In the genomic region with DNA sequence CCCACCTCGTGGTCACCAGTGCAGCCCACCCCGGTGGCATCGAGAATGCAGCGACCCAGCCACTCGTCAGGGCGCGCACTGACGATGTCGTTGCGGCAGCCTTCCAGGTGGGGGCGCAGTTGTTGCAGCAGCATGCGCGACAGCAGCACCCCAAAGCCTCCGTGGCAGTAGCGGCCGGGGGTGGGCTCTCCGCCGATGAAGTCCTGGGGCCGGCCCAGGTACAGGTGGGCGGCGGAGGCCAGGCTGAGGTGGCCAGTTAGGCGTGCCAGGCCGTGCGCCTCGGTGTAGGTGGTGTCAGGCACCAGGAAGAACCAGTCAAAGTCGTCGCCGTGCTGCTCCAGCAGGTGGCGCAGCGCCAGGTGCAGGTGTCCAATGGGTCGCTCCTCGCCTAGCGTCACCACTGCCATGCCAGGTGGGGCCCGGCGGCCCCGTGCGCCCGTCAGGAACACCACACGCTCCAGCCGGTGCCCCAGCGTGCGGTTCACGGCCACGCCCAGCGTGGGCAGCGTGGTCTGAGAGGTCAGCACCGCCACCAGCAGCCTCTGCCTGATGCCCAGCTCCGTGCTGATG, we compare ENCODE assay signal across 8 cellular contexts. TPM values are rescaled to one million over a fixed set of nuclear protein-coding genes. Genes with fewer than 3 reads are reported as not detected.
A peak's percentile ranks its signal among the peaks of the same experiment; 100 is the strongest.
DNase-seq lines count a peak whose midpoint lies in the region; ATAC-seq and TF ChIP-seq lines count a peak whose summit lies in the region.

No MANE protein-coding gene starts in this region.

- H3K27ac ChIP-seq in CD8-positive, alpha-beta memory T cell (ENCODE audit: low read depth, low read length) = no peak overlapping the region
- H3K27ac ChIP-seq in HL-60 (replicated peaks) = no peak overlapping the region

- H3K4me1 ChIP-seq in CD8-positive, alpha-beta memory T cell (ENCODE audit: insufficient read depth, low read length) = peaks cover 18% of the 10 kb centered on the region

- H3K36me3 ChIP-seq in CD8-positive, alpha-beta memory T cell (ENCODE audit: insufficient read depth, low read length) = no peaks in the 10 kb centered on the region

- no peaks in the 10 kb centered on the region for H3K27me3 ChIP-seq in CD8-positive, alpha-beta memory T cell (ENCODE audit: insufficient read depth, low read length, poor library complexity, severe bottlenecking)
- peaks cover 31% of the 10 kb centered on the region for H3K27me3 ChIP-seq in HL-60 (ENCODE audit: insufficient read depth, poor library complexity, severe bottlenecking)

- POLR2A ChIA-PET in CD8-positive, alpha-beta memory T cell (lab: Charles Lee) = interaction anchor here (0.6 to 0.9 kb wide), 2 partner anchors 12 to 154 kb away, joined by 3 read pairs; no protein-coding TSS in a partner anchor

- intact Hi-C loops in natural killer cell (cut with micrococcal nuclease) = loop anchor here (1.0 kb wide), 2 partner anchors 19 to 101 kb away; no protein-coding TSS in a partner anchor

- H3K36me3 Mint-ChIP-seq in CD8-positive, alpha-beta memory T cell = peaks cover 0 to 12% (median 2%) of the 10 kb centered on the region in 3 donors
- H3K36me3 Mint-ChIP-seq in natural killer cell = no peaks in the 10 kb centered on the region

- CTCF ChIA-PET in CD8-positive, alpha-beta memory T cell (lab: Charles Lee) = interaction anchor here (0.6 to 6.7 kb wide), 33 partner anchors 10 to 261 kb away, joined by 3 to 44 read pairs (median 4); a partner anchor contains a TSS

- H3K27me3 Mint-ChIP-seq in CD8-positive, alpha-beta memory T cell = peaks cover 0 to 1% of the 10 kb centered on the region in 2 donors
- H3K27me3 Mint-ChIP-seq in natural killer cell (ENCODE audit: low read depth in 2 of 2) = peaks cover 6 to 11% of the 10 kb centered on the region in 2 donors

- peaks cover 22 to 30% (median 27%) of the 10 kb centered on the region in 3 donors for H3K4me1 Mint-ChIP-seq in CD8-positive, alpha-beta memory T cell
- peaks cover 30 to 34% of the 10 kb centered on the region in 2 donors for H3K4me1 Mint-ChIP-seq in natural killer cell

- no peaks in the 10 kb centered on the region for H3K9me3 Mint-ChIP-seq in CD8-positive, alpha-beta memory T cell
- H3K9me3 Mint-ChIP-seq in natural killer cell = no peaks in the 10 kb centered on the region

- peak overlapping the region in 2 of 8 donors; percentile 29 to 57 for H3K27ac Mint-ChIP-seq in CD8-positive, alpha-beta memory T cell
- peak overlapping the region; percentile 84 to 85 for H3K27ac Mint-ChIP-seq in natural killer cell

- peak overlapping the region; percentile 81 for H3K4me3 ChIP-seq in CD8-positive, alpha-beta memory T cell (ENCODE audit: low read length)
- H3K4me3 ChIP-seq in HL-60 (replicated peaks; ENCODE audit: insufficient read depth, low read length) = peak overlapping the region; percentile 53

- H3K9me3 ChIP-seq in CD8-positive, alpha-beta memory T cell (ENCODE audit: low read length) = no peaks in the 10 kb centered on the region

- TF ChIP-seq CTCF in HL-60 (IDR thresholded peaks at IDR 0.05; ENCODE audit: insufficient read depth, low read length) (peak; percentile 43), natural killer cell (IDR thresholded peaks at IDR 0.05) (peak; percentile 100)

- TF ChIP-seq POLR2A in erythroblast (IDR thresholded peaks at IDR 0.05; ENCODE audit: low read length) = no peak

- ATAC-seq in GM19468 (IDR thresholded peaks at IDR 0.05; ENCODE audit: extremely low read depth, unreplicated experiment) (peak; percentile 47), natural killer cell (peak; percentile 35 to 45 (median 37))

- peak; percentile 72 to 89 (median 84) for DNase-seq in CD8-positive, alpha-beta memory T cell
- DNase-seq in HL-60 (ENCODE audit: low read depth in 1 of 2, low spot score in 1 of 2) = peak; percentile 63 to 84
- DNase-seq in NOMO-1 treated with DMSO at 0.1 percent for 48 hours (lab: John Stamatoyannopoulos, UW; ENCODE audit: unreplicated experiment) = peak; percentile 68
- DNase-seq in activated T-cell treated with anti-CD3 and anti-CD28 coated beads for 1 hour (ENCODE audit: low read depth) = peak; percentile 80
- DNase-seq in erythroblast (lab: John Stamatoyannopoulos, UW) = peak; percentile 86 to 92
- DNase-seq in natural killer cell = peak; percentile 82
- peak; percentile 81 for DNase-seq in stimulated activated naive CD4-positive, alpha-beta T cell treated with Interleukin-2 at 50 U/mL for 16 hours (lab: John Stamatoyannopoulos, UW)

- peak overlapping the region; percentile 82 to 94 (median 86) for H3K4me3 Mint-ChIP-seq in CD8-positive, alpha-beta memory T cell
- H3K4me3 Mint-ChIP-seq in natural killer cell = peak overlapping the region; percentile 90

RNA-seq across cellular contexts. Expression of a gene that starts 1.9 kb away (rescaled TPM):
- total RNA-seq in CD8-positive, alpha-beta memory T cell = 10 to 100 TPM; 32.9 to 36.5 TPM
- polyA plus RNA-seq in CD8-positive, alpha-beta memory T cell = 8.7 TPM
- total RNA-seq in natural killer cell = 10 to 100 TPM in 2 of 3 donors, 1 to 10 TPM in 1; 9.6 to 19.2 (median 12.7) TPM

RNA-seq across cellular contexts. Expression of a gene that starts 2.1 kb away (rescaled TPM):
- total RNA-seq in CD8-positive, alpha-beta memory T cell = 1 to 10 TPM; 5.2 to 6.0 TPM
- polyA plus RNA-seq in CD8-positive, alpha-beta memory T cell = not detected
- 1 to 10 TPM; 1.7 to 2.3 (median 1.8) TPM for total RNA-seq in natural killer cell

RNA-seq across cellular contexts. Expression of a gene that starts 27.4 kb away (rescaled TPM):
- total RNA-seq in CD8-positive, alpha-beta memory T cell = not detected
- polyA plus RNA-seq in CD8-positive, alpha-beta memory T cell = not detected
- total RNA-seq in natural killer cell = under 1 TPM in 2 of 3 donors, not detected in 1; 0.12 to 0.20 TPM

RNA-seq across cellular contexts. Expression of a gene that starts 29.6 kb away (rescaled TPM):
- under 1 TPM; 0.48 to 0.69 TPM for total RNA-seq in CD8-positive, alpha-beta memory T cell
- not detected for polyA plus RNA-seq in CD8-positive, alpha-beta memory T cell
- 1 to 10 TPM in 1 of 3 donors, under 1 TPM in 2; 0.07 to 8.8 (median 0.32) TPM for total RNA-seq in natural killer cell

RNA-seq across cellular contexts. Expression of a gene that starts 30.4 kb away (rescaled TPM):
- total RNA-seq in CD8-positive, alpha-beta memory T cell = not detected
- polyA plus RNA-seq in CD8-positive, alpha-beta memory T cell = not detected
- not detected for total RNA-seq in natural killer cell
